In genomic region chr1:83766182-83766825, GRCh38 we compare ENCODE assay signal across 18 cellular contexts.
"Had no signal": no experiment of that assay in that cellular context is flagged by ENCODE, and none has a peak within 500 bp of the region (broad histone marks: within the 10 kb centered on the region; RNA-seq: fewer than 3 reads in every experiment).

No MANE protein-coding gene starts in this region.

- H3K4me1 ChIP-seq: gastrocnemius medialis, left lung, lower lobe of right lung, psoas muscle, testis had no signal

- H3K9me3 ChIP-seq: esophagus muscularis mucosa, gastrocnemius medialis, left lung, lower lobe of right lung, neutrophil, psoas muscle, spleen, testis, tibial nerve had no signal

- H3K27me3 ChIP-seq: esophagus muscularis mucosa, gastrocnemius medialis, left lung, spleen, testis, tibial nerve had no signal

- H3K36me3 ChIP-seq: esophagus muscularis mucosa, gastrocnemius medialis, left lung, lower lobe of right lung, neutrophil, spleen, tibial nerve had no signal

- H3K4me3 ChIP-seq: esophagus muscularis mucosa, gastrocnemius medialis, left lung, lower lobe of right lung, psoas muscle, spleen, testis, tibial nerve had no signal

- DNase-seq: effector memory CD4-positive, alpha-beta T cell; gastrocnemius medialis; glutamatergic neuron; islet precursor cell; left lung; lower lobe of right lung; midbrain; psoas muscle; retina; spleen; stimulated activated CD4-positive, alpha-beta T cell treated with anti-CD3 and anti-CD28 coated beads, Interleukin-15, amount 100 ng/mL, for 24 hours; stimulated activated CD4-positive, alpha-beta T cell treated with anti-CD3 and anti-CD28 coated beads, Interleukin-1b, Interleukin-23, amount 100 ng/mL, for 48 hours; stimulated activated CD4-positive, alpha-beta T cell treated with anti-CD3 and anti-CD28 coated beads, Interleukin-4, amount 100 ng/mL, for 24 hours; testis had no signal

- H3K27ac ChIP-seq: epithelial cell of prostate, esophagus muscularis mucosa, gastrocnemius medialis, left lung, lower lobe of right lung, neutrophil, psoas muscle, spleen, testis, tibial nerve had no signal
